Comparison of ENCODE assay signal across 8 cellular contexts in genomic region chr14:30906752-30907658, GRCh38. TPM values are rescaled to one million over a fixed set of nuclear protein-coding genes. Genes with fewer than 3 reads are reported as not detected.
DNase-seq lines count a peak whose midpoint lies in the region; ATAC-seq and TF ChIP-seq lines count a peak whose summit lies in the region.

No MANE protein-coding gene starts in this region.

- H3K27ac Mint-ChIP-seq in type B pancreatic cell, result no peak overlapping the region
- H3K27ac Mint-ChIP-seq in activated CD4-positive, alpha-beta memory T cell treated with anti-CD3 and anti-CD28 coated beads, Interleukin-2, amount 10 ng/mL, durations not matched to agents 7 days and 5 days, result no peak overlapping the region

- ATAC-seq in left cardiac atrium, result no peak
- no peak for ATAC-seq in HG02840 (IDR thresholded peaks at IDR 0.05; ENCODE audit: low FRiP score, unreplicated experiment)

- H3K4me3 Mint-ChIP-seq in type B pancreatic cell, result no peak overlapping the region
- H3K4me3 Mint-ChIP-seq in activated CD4-positive, alpha-beta memory T cell treated with anti-CD3 and anti-CD28 coated beads, Interleukin-2, amount 10 ng/mL, durations not matched to agents 7 days and 5 days, result no peak overlapping the region

- H3K4me3 ChIP-seq in left ventricle myocardium inferior, result no peak overlapping the region

- H3K27ac ChIP-seq in left ventricle myocardium inferior (replicated peaks), result no peak overlapping the region

- H3K9me3 Mint-ChIP-seq in type B pancreatic cell, result no peaks in the 10 kb centered on the region
- no peaks in the 10 kb centered on the region for H3K9me3 Mint-ChIP-seq in activated CD4-positive, alpha-beta memory T cell treated with anti-CD3 and anti-CD28 coated beads, Interleukin-2, amount 10 ng/mL, durations not matched to agents 7 days and 5 days

- POLR2A ChIA-PET in activated CD4-positive, alpha-beta memory T cell treated with anti-CD3 and anti-CD28 coated beads, Interleukin-2, amount 10 ng/mL, durations not matched to agents 7 days and 5 days (lab: Charles Lee), result no interaction called here

- intact Hi-C loops in left ventricle myocardium inferior (cut with micrococcal nuclease), result no loop called here
- intact Hi-C loops in left cardiac atrium (cut with DNase I), result loop anchor here in 1 of 2 donors (10.0 kb wide), 1 partner anchor 252 kb away; no protein-coding TSS in a partner anchor

- CTCF ChIA-PET in activated CD4-positive, alpha-beta memory T cell treated with anti-CD3 and anti-CD28 coated beads, Interleukin-2, amount 10 ng/mL, durations not matched to agents 7 days and 5 days (lab: Charles Lee), result no interaction called here

- no peaks in the 10 kb centered on the region for H3K27me3 Mint-ChIP-seq in type B pancreatic cell
- H3K27me3 Mint-ChIP-seq in activated CD4-positive, alpha-beta memory T cell treated with anti-CD3 and anti-CD28 coated beads, Interleukin-2, amount 10 ng/mL, durations not matched to agents 7 days and 5 days, result no peaks in the 10 kb centered on the region

- no peaks in the 10 kb centered on the region for H3K4me1 Mint-ChIP-seq in type B pancreatic cell (ENCODE audit: unreplicated experiment)
- H3K4me1 Mint-ChIP-seq in activated CD4-positive, alpha-beta memory T cell treated with anti-CD3 and anti-CD28 coated beads, Interleukin-2, amount 10 ng/mL, durations not matched to agents 7 days and 5 days, result no peaks in the 10 kb centered on the region

- H3K9me3 ChIP-seq in left ventricle myocardium inferior (replicated peaks), result no peaks in the 10 kb centered on the region

- H3K4me1 ChIP-seq in left ventricle myocardium inferior, result no peaks in the 10 kb centered on the region

- H3K27me3 ChIP-seq in left ventricle myocardium inferior (ENCODE audit: low read depth), result no peaks in the 10 kb centered on the region

- peaks cover 68% of the 10 kb centered on the region for H3K36me3 ChIP-seq in left ventricle myocardium inferior

- peaks cover 11% of the 10 kb centered on the region for H3K36me3 Mint-ChIP-seq in type B pancreatic cell
- H3K36me3 Mint-ChIP-seq in activated CD4-positive, alpha-beta memory T cell treated with anti-CD3 and anti-CD28 coated beads, Interleukin-2, amount 10 ng/mL, durations not matched to agents 7 days and 5 days (ENCODE audit: low read depth), result peaks cover 30% of the 10 kb centered on the region

- DNase-seq in left ventricle myocardium inferior (no peak), left cardiac atrium (no peak), OCI-M1 (lab: John Stamatoyannopoulos, UW) (peak; percentile 46), fibroblast of peridontal ligament (ENCODE audit: extremely low read depth) (peak; percentile 38), type B pancreatic cell (ENCODE audit: extremely low spot score, unreplicated experiment) (no peak)
- DNase-seq in activated CD4-positive, alpha-beta memory T cell treated with anti-CD3 and anti-CD28 coated beads, Interleukin-2, amount 10 ng/mL, durations not matched to agents 7 days and 5 days, result no peak
- DNase-seq in activated effector memory CD4-positive, alpha-beta T cell treated with Interleukin-2 at 50 U/mL for 16 hours, result no peak

- TF ChIP-seq CTCF in left ventricle myocardium inferior (IDR thresholded peaks at IDR 0.05; ENCODE audit: borderline replicate concordance) (peak; percentile 24), type B pancreatic cell (conservative IDR thresholded peaks at IDR 0.05) (peak; percentile 57)

RNA-seq across cellular contexts. Expression of gene COCH, which starts 32.6 kb away (rescaled TPM):
- total RNA-seq in left ventricle myocardium inferior (0.60 TPM), left cardiac atrium (1 to 10 TPM in 1 of 2 donors, under 1 TPM in 1; 0.82 to 1.2 TPM), type B pancreatic cell (ENCODE audit: low replicate concordance) (5.9 and 8.5 TPM in 2 replicates)
- under 1 TPM; 0.38 to 0.55 TPM for total RNA-seq in activated CD4-positive, alpha-beta memory T cell treated with anti-CD3 and anti-CD28 coated beads, Interleukin-2, amount 10 ng/mL, durations not matched to agents 7 days and 5 days

Comparison
In these comparisons a context has a peak if more than half of its experiments do, and no peak if none do; other contexts are left out.
1. DNase-seq: peak in OCI-M1 (single experiment) and fibroblast of peridontal ligament (single experiment); none in left ventricle myocardium inferior (single experiment), left cardiac atrium (single experiment), type B pancreatic cell (single experiment), activated CD4-positive, alpha-beta memory T cell treated with anti-CD3 and anti-CD28 coated beads, Interleukin-2, amount 10 ng/mL, durations not matched to agents 7 days and 5 days (single experiment) and activated effector memory CD4-positive, alpha-beta T cell treated with Interleukin-2 at 50 U/mL for 16 hours (single experiment).